25 cellular contexts compared by ENCODE assay signal in the genomic region with DNA sequence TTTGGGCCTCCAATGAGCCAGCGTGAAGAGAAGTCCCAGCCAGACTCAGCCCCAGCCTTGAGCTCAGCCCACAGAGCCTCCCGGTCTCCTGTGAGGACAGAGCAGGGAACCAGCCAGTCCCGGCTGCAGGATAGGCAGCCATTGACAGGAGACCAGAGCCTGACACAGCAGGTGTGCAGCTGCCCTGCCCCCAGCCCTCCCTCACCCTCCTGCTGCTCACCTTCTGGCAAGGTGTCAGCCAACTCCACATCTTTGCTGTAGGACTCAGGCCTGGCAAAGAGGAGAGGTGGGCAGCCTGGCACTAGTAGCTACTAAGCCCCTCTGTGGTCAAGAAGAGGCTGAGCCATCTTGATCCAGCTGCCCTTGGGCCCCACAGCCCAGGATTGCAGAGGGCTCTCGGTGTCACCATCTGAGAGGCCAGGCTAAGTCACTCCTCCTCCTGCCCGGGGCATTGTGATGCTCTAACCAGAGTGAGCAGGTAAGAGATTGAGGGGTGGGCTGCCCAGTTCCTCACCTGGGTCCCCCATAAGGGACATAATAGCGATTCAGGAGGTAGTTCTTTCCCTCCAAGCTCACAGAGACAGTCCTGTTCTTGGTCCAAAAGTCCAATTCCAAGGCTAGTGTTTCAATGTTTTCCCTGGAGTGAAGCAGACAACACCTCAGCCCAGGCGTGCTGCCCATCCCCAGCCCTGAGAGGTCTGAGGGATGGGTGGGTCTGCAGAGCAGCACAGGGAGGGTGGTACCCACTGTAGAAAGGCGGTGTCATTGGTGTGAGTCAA. TPM values are rescaled to one million over a fixed set of nuclear protein-coding genes. Genes with fewer than 3 reads are reported as not detected.
DNase-seq lines count a peak whose midpoint lies in the region; ATAC-seq and TF ChIP-seq lines count a peak whose summit lies in the region.
"Had no signal": no experiment of that assay in that cellular context is flagged by ENCODE, and none has a peak within 500 bp of the region (broad histone marks: within the 10 kb centered on the region; RNA-seq: fewer than 3 reads in every experiment).

No MANE protein-coding gene starts in this region.

- H4K8ac ChIP-seq in IMR-90 (ENCODE audit: low read depth in 2 of 2, low read length in 2 of 2) = no peak overlapping the region

- H2BK15ac ChIP-seq in IMR-90 (ENCODE audit: low read depth, low read length) = no peak overlapping the region

- 0 out of 2 replicates have a peak overlapping the region, but pooled peaks have one; percentile 5 for H3K4ac ChIP-seq in IMR-90 (ENCODE audit: low read depth, low read length)

- dilution Hi-C loops in IMR-90 (cut with HindIII; ENCODE audit: low sequenced_read_pairs, unreplicated experiment) = no loop called here

- POLR2A ChIA-PET in IMR-90 (lab: Charles Lee; ENCODE audit: unreplicated experiment) = no interaction called here
- POLR2A ChIA-PET in SK-N-SH (lab: Yijun Ruan, JAX) = no interaction called here

- no peak overlapping the region for H2AFZ ChIP-seq in IMR-90 (replicated peaks; ENCODE audit: low read length, poor library complexity)
- no peak overlapping the region for H2AFZ ChIP-seq in SK-N-SH (ENCODE audit: low read depth)

- no peaks in the 10 kb centered on the region for H3K79me2 ChIP-seq in SK-N-SH (ENCODE audit: insufficient read depth)

- ATAC-seq in IMR-90 (ENCODE audit: low read depth) (no peak), left lobe of liver (no peak), esophagus mucosa (no peak)
- ATAC-seq: naive thymus-derived CD4-positive, alpha-beta T cell; SK-N-SH treated with all-trans-retinoic acid at 6 μM for 48 hours had no signal

- TF ChIP-seq CTCF in IMR-90 (conservative IDR thresholded peaks at IDR 0.05; ENCODE audit: low read depth, low read length) (no peak), SK-N-SH (IDR thresholded peaks at IDR 0.05) (no peak)

- H3K23ac ChIP-seq in IMR-90 (ENCODE audit: low read depth, low read length) = no peak overlapping the region

- H3K56ac ChIP-seq in IMR-90 (ENCODE audit: extremely low read depth, insufficient read depth, low read length) = no peak overlapping the region

- TF ChIP-seq EP300 in SK-N-SH (IDR thresholded peaks at IDR 0.05; ENCODE audit: borderline replicate concordance in 1 of 2, low read depth in 1 of 2, low read length in 1 of 2) = no peak

- H2AK5ac ChIP-seq in IMR-90 (ENCODE audit: low read depth, low read length) = no peak overlapping the region

- no peak overlapping the region for H4K5ac ChIP-seq in IMR-90 (ENCODE audit: low read depth, low read length)

- peaks cover 39% of the 10 kb centered on the region for H3F3A ChIP-seq in SK-N-SH (replicated peaks; ENCODE audit: insufficient read depth)

- no peaks in the 10 kb centered on the region for H3K9me2 ChIP-seq in SK-N-SH

- H4K91ac ChIP-seq in IMR-90 (ENCODE audit: insufficient read depth, low read depth, low read length) = no peak overlapping the region

- BruUV-seq in IMR-90 (replicated peaks; lab: Mats Ljungman, UMichigan) = no TSS peak

- DNase-seq in NCI-H1417 (lab: John Stamatoyannopoulos, UW) = peak; percentile 4 to 57 (median 51)
- no peak for DNase-seq in NCI-H1417 treated with DMSO at 0.1 percent for 48 hours (lab: John Stamatoyannopoulos, UW)
- no peak for DNase-seq in IMR-90
- peak; percentile 31 for DNase-seq in NCI-H774 (lab: John Stamatoyannopoulos, UW)
- DNase-seq in left lobe of liver (ENCODE audit: low spot score) = peak; percentile 44
- no peak for DNase-seq in NCI-H748 treated with DMSO at 0.1 percent for 48 hours (lab: John Stamatoyannopoulos, UW)
- no peak for DNase-seq in SK-N-SH
- DNase-seq: activated CD4-positive, alpha-beta T cell treated with anti-CD3 and anti-CD28 coated beads, Interleukin-2, amount 50 U/mL, for 48 hours; activated CD8-positive, alpha-beta memory T cell treated with anti-CD3 and anti-CD28 coated beads, Interleukin-2, amount 50 U/mL, for 48 hours; mesenchymal stem cell; naive thymus-derived CD4-positive, alpha-beta T cell; NCI-H1092; NCI-H446 treated with DMSO at 0.1 percent for 48 hours; stimulated activated CD4-positive, alpha-beta T cell treated with anti-CD3 and anti-CD28 coated beads, Interleukin-12 subunit alpha, Interleukin-12 subunit beta, amount 100 ng/mL, for 4 hours; stomach; trophoblast cell had no signal

- 100% methylated on average over 2 of the region's 8 CpGs; no CpG with 5 or more reads in 1 of the 2 experiments for WGBS in IMR-90 (ENCODE audit: extremely low coverage in 2 of 2, insufficient read length in 1 of 2), 2 experiments
- 80% methylated on average over 8 of the region's 8 CpGs for WGBS in SK-N-SH (ENCODE audit: low lambda C conversion rate)

- H3K4me2 ChIP-seq in IMR-90 (ENCODE audit: low read depth, low read length) (no peak overlapping the region), SK-N-SH (no peak overlapping the region)

- H2BK120ac ChIP-seq in IMR-90 (ENCODE audit: low read depth, low read length) = no peak overlapping the region

- no peak overlapping the region for H3K18ac ChIP-seq in IMR-90 (ENCODE audit: low read depth, low read length)

- H3K4me3 ChIP-seq in IMR-90 (ENCODE audit: insufficient read depth, low read depth, low read length) (no peak overlapping the region), SK-N-SH (ENCODE audit: low read depth in 2 of 2, low read length in 1 of 2) (no peak overlapping the region)
- H3K4me3 ChIP-seq: adrenal gland, stomach had no signal

- peaks cover 0 to under 1% of the 10 kb centered on the region in 2 experiments; a peak in 1 of 4 replicates for H3K79me1 ChIP-seq in IMR-90 (ENCODE audit: low read depth in 1 of 2, low read length in 2 of 2)

- H3K4me1 ChIP-seq in IMR-90 (ENCODE audit: control insufficient read depth, insufficient read depth, low read length) (no peaks in the 10 kb centered on the region), SK-N-SH (ENCODE audit: control insufficient read depth in 1 of 2, insufficient read depth in 2 of 2, low read depth in 1 of 2, low read length in 1 of 2) (peaks cover 0 to 12% of the 10 kb centered on the region in 2 experiments; a peak in 1 of 4 replicates)

- H2AK9ac ChIP-seq in IMR-90 (replicated peaks; ENCODE audit: low read depth, low read length, poor library complexity) = peak overlapping the region; percentile 82

- H2BK20ac ChIP-seq in IMR-90 (ENCODE audit: low read depth, low read length) = no peak overlapping the region

- intact Hi-C loops in IMR-90 (cut with micrococcal nuclease) = no loop called here

- H3K9me3 ChIP-seq in IMR-90 (ENCODE audit: control insufficient read depth, insufficient read depth, low read length) (no peaks in the 10 kb centered on the region), SK-N-SH (no peaks in the 10 kb centered on the region)
- H3K9me3 ChIP-seq: adrenal gland, stomach had no signal

- H3K27me3 ChIP-seq in IMR-90 (ENCODE audit: control insufficient read depth, insufficient read depth, low read length) (no peaks in the 10 kb centered on the region), SK-N-SH (ENCODE audit: insufficient read depth) (no peaks in the 10 kb centered on the region)
- H3K27me3 ChIP-seq: adrenal gland had no signal

- TF ChIP-seq RAD21 in IMR-90 (IDR thresholded peaks at IDR 0.05; ENCODE audit: low read length) (no peak), SK-N-SH (IDR thresholded peaks at IDR 0.05; ENCODE audit: low read length) (no peak)

- H4K20me1 ChIP-seq in IMR-90 (ENCODE audit: insufficient read depth, low read length) (peaks cover 34% of the 10 kb centered on the region), SK-N-SH (ENCODE audit: insufficient read depth) (peaks cover 10% of the 10 kb centered on the region)

- in situ Hi-C loops in IMR-90 (cut with MboI; ENCODE audit: low sequenced_read_pairs) = no loop called here

- TF ChIP-seq POLR2A in IMR-90 (IDR thresholded peaks at IDR 0.05; ENCODE audit: low read depth, low read length) = 0 out of 2 replicates have a peak, but pooled peaks have one; percentile 3

- CTCF ChIA-PET in IMR-90 (lab: Yijun Ruan, JAX) = interaction anchor here (0.6 to 1.6 kb wide), 2 partner anchors 8 to 315 kb away, joined by 5 read pairs; no protein-coding TSS in a partner anchor
- CTCF ChIA-PET in SK-N-SH (lab: Yijun Ruan, JAX) = interaction anchor here (0.6 to 9.6 kb wide), 21 partner anchors 8 to 295 kb away, joined by 3 to 144 read pairs (median 4); a partner anchor contains a TSS

- H3K9ac ChIP-seq in IMR-90 (ENCODE audit: low read depth, low read length) (no peak overlapping the region), SK-N-SH (no peak overlapping the region)

- H3K36me3 ChIP-seq in IMR-90 (ENCODE audit: control insufficient read depth, insufficient read depth, low read length) (peaks cover 26% of the 10 kb centered on the region), SK-N-SH (replicated peaks in 1 of 2; ENCODE audit: control insufficient read depth in 1 of 2, insufficient read depth in 2 of 2, low read length in 1 of 2) (peaks cover 11 to 21% of the 10 kb centered on the region in 2 experiments)

- H3K27ac ChIP-seq in IMR-90 (ENCODE audit: insufficient read depth, low read length) = no peak overlapping the region
- no peak overlapping the region for H3K27ac ChIP-seq in SK-N-SH (ENCODE audit: low read depth in 2 of 2, low read length in 1 of 2)
- H3K27ac ChIP-seq: adrenal gland, stomach, VCaP had no signal

- H2BK5ac ChIP-seq in IMR-90 (ENCODE audit: low read depth, low read length, poor library complexity, severe bottlenecking) = no peak overlapping the region

- no peak overlapping the region for H3K14ac ChIP-seq in IMR-90 (replicated peaks; ENCODE audit: low read depth, low read length)

- H3K9me1 ChIP-seq in IMR-90 (ENCODE audit: insufficient read depth, low read length) = peaks cover 9% of the 10 kb centered on the region; the same call in 1 of the 2 replicates

TF ChIP-seq in IMR-90, 13 proteins besides CTCF, POLR2A, EP300 and RAD21 (continues in another document):
- no peak for TF ChIP-seq NFE2L2 (IDR thresholded peaks at IDR 0.05; ENCODE audit: low read depth, low read length)

RNA-seq across cellular contexts. Expression of a gene that starts 18.6 kb away (rescaled TPM):
- not detected in 2 replicates for total RNA-seq in IMR-90 (2012; rRNA removed)
- not detected in 2 replicates for polyA plus RNA-seq in IMR-90 (2012; rRNA removed)
- not detected in 2 replicates for polyA plus RNA-seq in IMR-90 (2012; cell fraction: cytosol; rRNA removed)
- not detected in 2 replicates for polyA plus RNA-seq in IMR-90 (2012; cell fraction: nucleus; rRNA removed; ENCODE audit: low replicate concordance)
- 3.4 TPM for total RNA-seq in left lobe of liver
- polyA plus RNA-seq in SK-N-SH (2012; rRNA removed) = not detected in 2 replicates
- polyA plus RNA-seq in SK-N-SH (2012; cell fraction: cytosol; rRNA removed) = not detected in 2 replicates
- not detected in 2 replicates for polyA plus RNA-seq in SK-N-SH (2012; cell fraction: nucleus; rRNA removed)
- 0.68 TPM for total RNA-seq in esophagus mucosa
- total RNA-seq: adrenal gland; Daoy; LHCN-M2; naive thymus-derived CD4-positive, alpha-beta T cell; omental fat pad; RPMI7951; T-helper 2 cell treated with Interferon-gamma antibody and Interleukin-4, amounts not matched to agents 100 ng/mL and 5 ng/mL, for 36 hours had no signal
- polyA plus RNA-seq: naive thymus-derived CD4-positive, alpha-beta T cell had no signal

RNA-seq across cellular contexts. Expression of a gene that starts 53.4 kb away (rescaled TPM):
- total RNA-seq in IMR-90 (2012; rRNA removed) (40.0 and 41.7 TPM in 2 replicates), left lobe of liver (7.5 TPM), esophagus mucosa (9.3 TPM)
- polyA plus RNA-seq in IMR-90 (2012; rRNA removed) (90.4 and 96.4 TPM in 2 replicates), SK-N-SH (2012; rRNA removed) (89.4 and 104 TPM in 2 replicates)
- 60.4 and 83.0 TPM in 2 replicates for polyA plus RNA-seq in IMR-90 (2012; cell fraction: cytosol; rRNA removed)
- polyA plus RNA-seq in IMR-90 (2012; cell fraction: nucleus; rRNA removed; ENCODE audit: low replicate concordance) = 350 and 414 TPM in 2 replicates
- polyA plus RNA-seq in SK-N-SH (2012; cell fraction: cytosol; rRNA removed) = 37.8 and 52.6 TPM in 2 replicates
- polyA plus RNA-seq in SK-N-SH (2012; cell fraction: nucleus; rRNA removed) = 270 and 294 TPM in 2 replicates

Comparison
In these comparisons a context has a peak if more than half of its experiments do, and no peak if none do; other contexts are left out.
1. DNase-seq: peak in NCI-H1417 (3 of 3), NCI-H774 (single experiment) and left lobe of liver (single experiment); none in NCI-H1417 treated with DMSO at 0.1 percent for 48 hours (single experiment), IMR-90 (single experiment), NCI-H748 treated with DMSO at 0.1 percent for 48 hours (single experiment) and SK-N-SH (single experiment).